ENCODE assay signal across 14 cellular contexts in the genomic region with DNA sequence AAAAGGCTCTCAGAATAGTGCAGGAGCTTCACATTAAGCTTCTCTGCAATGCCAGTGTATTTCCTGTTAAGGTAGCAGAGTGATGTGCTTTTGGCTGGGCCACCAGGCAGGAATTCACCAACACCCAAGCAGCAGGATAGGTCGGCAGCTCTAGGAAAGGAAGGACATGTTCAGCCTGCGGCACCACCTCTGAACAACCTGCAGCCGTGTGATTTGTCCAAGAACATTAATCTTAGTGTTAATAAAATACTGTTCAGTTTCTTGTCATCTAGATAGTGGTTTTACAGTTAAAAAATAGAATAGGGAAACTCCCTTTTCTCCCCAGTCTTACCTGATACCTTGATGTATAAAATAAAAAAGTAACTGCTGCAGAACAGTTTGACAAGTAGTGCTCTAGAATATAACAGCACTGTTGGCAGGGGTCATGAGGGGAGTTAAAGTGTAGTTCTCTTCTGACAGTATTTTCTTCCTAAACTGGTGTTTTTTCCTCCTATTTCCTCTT. TPM values are rescaled to one million over a fixed set of nuclear protein-coding genes. Genes with fewer than 3 reads are reported as not detected.
DNase-seq lines count a peak whose midpoint lies in the region; ATAC-seq and TF ChIP-seq lines count a peak whose summit lies in the region.
"Had no signal": no experiment of that assay in that cellular context is flagged by ENCODE, and none has a peak within 500 bp of the region (broad histone marks: within the 10 kb centered on the region; RNA-seq: fewer than 3 reads in every experiment).

No MANE protein-coding gene starts in this region.

- no peaks in the 10 kb centered on the region for H3K36me3 ChIP-seq in tibial artery
- H3K36me3 ChIP-seq in HAP-1 (replicated peaks), result peaks cover 6% of the 10 kb centered on the region
- H3K36me3 ChIP-seq: ovary, vagina had no signal

- no peaks in the 10 kb centered on the region for H3K9me3 ChIP-seq in tibial artery
- H3K9me3 ChIP-seq in HAP-1, result no peaks in the 10 kb centered on the region
- H3K9me3 ChIP-seq: ovary, vagina had no signal

- no peak overlapping the region for H3K4me3 ChIP-seq in epithelial cell of esophagus (ENCODE audit: low read length)
- H3K4me3 ChIP-seq in tibial artery, result no peak overlapping the region
- H3K4me3 ChIP-seq in HAP-1, result no peak overlapping the region
- H3K4me3 ChIP-seq: coronary artery, ovary, vagina had no signal

- peak; percentile 17 for ATAC-seq in activated CD8-positive, alpha-beta T cell treated with anti-CD3 and anti-CD28 coated beads for 36 hours
- no peak for ATAC-seq in activated CD8-positive, alpha-beta T cell treated with anti-CD3 and anti-CD28 coated beads, Interleukin-2, amount 10 ng/mL, durations not matched to agents 7 days and 5 days
- peak; percentile 53 for ATAC-seq in HG03108 (IDR thresholded peaks at IDR 0.05; ENCODE audit: unreplicated experiment)
- peak; percentile 16 for ATAC-seq in stimulated activated effector memory CD8-positive, alpha-beta T cell treated with anti-CD3 and anti-CD28 coated beads, Interleukin-12 subunit alpha, Interleukin-12 subunit beta, amount 100 ng/mL, for 72 hours
- ATAC-seq: activated CD8-positive, alpha-beta memory T cell treated with anti-CD3 and anti-CD28 coated beads, Interleukin-2, amount 10 ng/mL, durations not matched to agents 7 days and 5 days had no signal

- H3K27me3 Mint-ChIP-seq in activated CD8-positive, alpha-beta T cell treated with anti-CD3 and anti-CD28 coated beads for 36 hours, result no peaks in the 10 kb centered on the region
- H3K27me3 Mint-ChIP-seq in activated CD8-positive, alpha-beta T cell treated with anti-CD3 and anti-CD28 coated beads, Interleukin-2, amount 10 ng/mL, durations not matched to agents 7 days and 5 days (ENCODE audit: low read depth), result no peaks in the 10 kb centered on the region
- H3K27me3 Mint-ChIP-seq: activated CD8-positive, alpha-beta memory T cell treated with anti-CD3 and anti-CD28 coated beads, Interleukin-2, amount 10 ng/mL, durations not matched to agents 7 days and 5 days had no signal

- no peak overlapping the region for H3K27ac ChIP-seq in tibial artery
- H3K27ac ChIP-seq: coronary artery, ovary, vagina had no signal

- peak overlapping the region; percentile 58 for H3K27ac Mint-ChIP-seq in activated CD8-positive, alpha-beta T cell treated with anti-CD3 and anti-CD28 coated beads for 36 hours
- H3K27ac Mint-ChIP-seq in activated CD8-positive, alpha-beta T cell treated with anti-CD3 and anti-CD28 coated beads, Interleukin-2, amount 10 ng/mL, durations not matched to agents 7 days and 5 days, result no peak overlapping the region
- H3K27ac Mint-ChIP-seq in stimulated activated effector memory CD8-positive, alpha-beta T cell treated with anti-CD3 and anti-CD28 coated beads, Interleukin-12 subunit alpha, Interleukin-12 subunit beta, amount 100 ng/mL, for 72 hours, result no peak overlapping the region
- H3K27ac Mint-ChIP-seq: activated CD8-positive, alpha-beta memory T cell treated with anti-CD3 and anti-CD28 coated beads, Interleukin-2, amount 10 ng/mL, durations not matched to agents 7 days and 5 days had no signal

- CTCF ChIA-PET in activated CD8-positive, alpha-beta T cell treated with anti-CD3 and anti-CD28 coated beads for 36 hours (lab: Charles Lee), result interaction anchor here (0.6 kb wide), 1 partner anchor 35 kb away, joined by 3 read pairs; no protein-coding TSS in a partner anchor
- CTCF ChIA-PET in activated CD8-positive, alpha-beta T cell treated with anti-CD3 and anti-CD28 coated beads, Interleukin-2, amount 10 ng/mL, durations not matched to agents 7 days and 5 days (lab: Charles Lee), result interaction anchor here (0.6 to 0.8 kb wide), 2 partner anchors 75 to 481 kb away, joined by 3 read pairs; no protein-coding TSS in a partner anchor

- DNase-seq in activated CD8-positive, alpha-beta T cell treated with anti-CD3 and anti-CD28 coated beads for 36 hours, result no peak
- DNase-seq in activated CD8-positive, alpha-beta T cell treated with anti-CD3 and anti-CD28 coated beads, Interleukin-2, amount 10 ng/mL, durations not matched to agents 7 days and 5 days, result no peak
- DNase-seq in epithelial cell of esophagus (ENCODE audit: low read depth) (peak; percentile 21), HuH-7.5 (ENCODE audit: low spot score) (no peak), tibial artery (no peak), HAP-1 (ENCODE audit: low spot score in 2 of 2) (no peak)
- no peak for DNase-seq in stimulated activated effector memory CD8-positive, alpha-beta T cell treated with anti-CD3 and anti-CD28 coated beads, Interleukin-12 subunit alpha, Interleukin-12 subunit beta, amount 100 ng/mL, for 72 hours (ENCODE audit: low spot score in 2 of 2)
- DNase-seq: activated CD8-positive, alpha-beta memory T cell treated with anti-CD3 and anti-CD28 coated beads, Interleukin-2, amount 10 ng/mL, durations not matched to agents 7 days and 5 days; NCI-H1930; ovary; SHP77 had no signal

- peaks cover 79% of the 10 kb centered on the region for H3K4me1 Mint-ChIP-seq in activated CD8-positive, alpha-beta T cell treated with anti-CD3 and anti-CD28 coated beads for 36 hours (ENCODE audit: low read depth)
- peaks cover 42% of the 10 kb centered on the region for H3K4me1 Mint-ChIP-seq in activated CD8-positive, alpha-beta T cell treated with anti-CD3 and anti-CD28 coated beads, Interleukin-2, amount 10 ng/mL, durations not matched to agents 7 days and 5 days (ENCODE audit: low read depth)
- H3K4me1 Mint-ChIP-seq in stimulated activated effector memory CD8-positive, alpha-beta T cell treated with anti-CD3 and anti-CD28 coated beads, Interleukin-12 subunit alpha, Interleukin-12 subunit beta, amount 100 ng/mL, for 72 hours, result peaks cover 65% of the 10 kb centered on the region

- no peak overlapping the region for H3K4me3 Mint-ChIP-seq in activated CD8-positive, alpha-beta T cell treated with anti-CD3 and anti-CD28 coated beads for 36 hours
- no peak overlapping the region for H3K4me3 Mint-ChIP-seq in activated CD8-positive, alpha-beta T cell treated with anti-CD3 and anti-CD28 coated beads, Interleukin-2, amount 10 ng/mL, durations not matched to agents 7 days and 5 days
- H3K4me3 Mint-ChIP-seq in stimulated activated effector memory CD8-positive, alpha-beta T cell treated with anti-CD3 and anti-CD28 coated beads, Interleukin-12 subunit alpha, Interleukin-12 subunit beta, amount 100 ng/mL, for 72 hours, result no peak overlapping the region
- H3K4me3 Mint-ChIP-seq: activated CD8-positive, alpha-beta memory T cell treated with anti-CD3 and anti-CD28 coated beads, Interleukin-2, amount 10 ng/mL, durations not matched to agents 7 days and 5 days had no signal

- POLR2A ChIA-PET in activated CD8-positive, alpha-beta T cell treated with anti-CD3 and anti-CD28 coated beads for 36 hours (lab: Charles Lee), result interaction anchor here (0.5 to 0.9 kb wide), 3 partner anchors 13 to 297 kb away, joined by 3 to 4 read pairs (median 3); partner anchors contain the start of gene ZNF292
- POLR2A ChIA-PET in activated CD8-positive, alpha-beta T cell treated with anti-CD3 and anti-CD28 coated beads, Interleukin-2, amount 10 ng/mL, durations not matched to agents 7 days and 5 days (lab: Charles Lee), result interaction anchor here (0.6 to 0.7 kb wide), 2 partner anchors 18 to 46 kb away, joined by 3 to 4 read pairs; partner anchors contain the start of gene ZNF292

- peaks cover 0 to 64% (median 20%) of the 10 kb centered on the region in 4 donors for H3K4me1 ChIP-seq in tibial artery
- H3K4me1 ChIP-seq in HAP-1, result peaks cover 30% of the 10 kb centered on the region

- intact Hi-C loops in activated CD8-positive, alpha-beta T cell treated with anti-CD3 and anti-CD28 coated beads for 36 hours (cut with micrococcal nuclease), result no loop called here
- intact Hi-C loops in tibial artery (cut with DNase I; ENCODE audit: low total_unique reads), result no loop called here

- H3K27me3 ChIP-seq in tibial artery (no peaks in the 10 kb centered on the region), HAP-1 (ENCODE audit: low read depth) (no peaks in the 10 kb centered on the region)
- H3K27me3 ChIP-seq: ovary, vagina had no signal

- H3K9me3 Mint-ChIP-seq in activated CD8-positive, alpha-beta T cell treated with anti-CD3 and anti-CD28 coated beads for 36 hours, result peaks cover 2% of the 10 kb centered on the region
- H3K9me3 Mint-ChIP-seq in activated CD8-positive, alpha-beta T cell treated with anti-CD3 and anti-CD28 coated beads, Interleukin-2, amount 10 ng/mL, durations not matched to agents 7 days and 5 days (ENCODE audit: insufficient read depth), result no peaks in the 10 kb centered on the region
- H3K9me3 Mint-ChIP-seq in stimulated activated effector memory CD8-positive, alpha-beta T cell treated with anti-CD3 and anti-CD28 coated beads, Interleukin-12 subunit alpha, Interleukin-12 subunit beta, amount 100 ng/mL, for 72 hours, result peaks cover 6% of the 10 kb centered on the region

- H3K36me3 Mint-ChIP-seq in activated CD8-positive, alpha-beta T cell treated with anti-CD3 and anti-CD28 coated beads for 36 hours (ENCODE audit: low read depth), result peaks cover 40% of the 10 kb centered on the region
- peaks cover 36% of the 10 kb centered on the region for H3K36me3 Mint-ChIP-seq in activated CD8-positive, alpha-beta T cell treated with anti-CD3 and anti-CD28 coated beads, Interleukin-2, amount 10 ng/mL, durations not matched to agents 7 days and 5 days (ENCODE audit: low read depth)
- peaks cover 79% of the 10 kb centered on the region for H3K36me3 Mint-ChIP-seq in stimulated activated effector memory CD8-positive, alpha-beta T cell treated with anti-CD3 and anti-CD28 coated beads, Interleukin-12 subunit alpha, Interleukin-12 subunit beta, amount 100 ng/mL, for 72 hours

- in situ Hi-C loops in HAP-1 (cut with MboI; ENCODE audit: low sequenced_read_pairs), result no loop called here

- TF ChIP-seq CTCF in activated CD8-positive, alpha-beta T cell treated with anti-CD3 and anti-CD28 coated beads for 36 hours (IDR thresholded peaks at IDR 0.05), result no peak
- TF ChIP-seq CTCF in epithelial cell of esophagus (IDR thresholded peaks at IDR 0.05; ENCODE audit: insufficient read depth, low read depth, low read length, missing control alignments) (no peak), tibial artery (IDR thresholded peaks at IDR 0.05) (no peak)

RNA-seq across cellular contexts. Expression of gene ZNF292, which starts 18.8 kb away (rescaled TPM):
- 10 to 100 TPM; 76.4 to 78.3 TPM for total RNA-seq in activated CD8-positive, alpha-beta T cell treated with anti-CD3 and anti-CD28 coated beads for 36 hours
- 10 to 100 TPM; 48.5 to 50.7 TPM for total RNA-seq in activated CD8-positive, alpha-beta T cell treated with anti-CD3 and anti-CD28 coated beads, Interleukin-2, amount 10 ng/mL, durations not matched to agents 7 days and 5 days
